ENCODE assay signal across 1 cellular context in the genomic region with DNA sequence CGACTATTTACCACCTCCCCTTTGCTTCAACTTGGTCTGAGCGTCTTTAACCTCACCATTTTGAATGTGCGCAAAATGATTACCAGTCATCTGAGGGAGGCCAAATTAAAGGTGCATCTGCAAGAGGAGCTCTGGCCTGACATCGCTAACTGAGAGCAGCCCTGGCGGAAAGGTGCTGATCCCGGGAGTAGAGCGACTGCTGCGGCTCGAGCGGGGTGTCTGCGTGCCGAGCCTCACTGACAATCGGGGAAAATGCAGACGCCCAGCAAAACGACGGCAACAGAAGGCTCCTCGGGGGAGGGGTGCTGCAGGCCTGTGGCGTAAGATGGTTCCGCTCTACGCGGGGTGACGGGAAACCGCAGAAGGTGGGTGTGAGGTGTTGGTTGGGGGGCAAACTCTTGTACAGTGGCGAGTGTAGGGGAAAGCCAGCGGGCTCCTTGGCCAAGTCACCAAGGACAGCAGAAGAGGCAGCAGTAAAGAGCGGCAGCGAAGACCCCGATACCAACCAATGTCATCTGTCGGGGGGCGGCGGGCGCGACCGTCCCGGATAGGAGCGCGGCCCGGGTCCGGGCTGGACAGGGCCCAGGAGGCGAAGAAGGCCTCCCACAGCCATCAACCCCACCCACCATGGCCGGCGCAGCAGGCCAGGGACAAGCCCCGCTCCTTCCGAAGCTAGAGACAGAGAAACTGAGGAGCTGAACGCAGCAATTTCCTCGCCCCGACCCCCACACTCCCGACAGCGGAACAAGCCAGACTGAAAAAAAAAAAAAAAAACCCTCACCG.
TF ChIP-seq lines count a peak whose summit lies in the region.

No MANE protein-coding gene starts in this region.

TF ChIP-seq in K562, 482 proteins besides CTCF, POLR2A, EP300 and RAD21 (continued from another document and continues in another):
- no peak for TF ChIP-seq MYC (IDR thresholded peaks at IDR 0.05; ENCODE audit: low read depth, low read length)
- 0 out of 2 replicates have a peak, but pooled peaks have one; percentile 39 for TF ChIP-seq MYC (CRISPR knock-in tag; IDR thresholded peaks at IDR 0.05; ENCODE audit: borderline replicate concordance, low read depth)
- peak; percentile 48 for TF ChIP-seq BRD9 (IDR thresholded peaks at IDR 0.05; ENCODE audit: low read depth, partially characterized antibody)
- peak; percentile 47 for TF ChIP-seq CXXC5 (CRISPR knock-in tag; IDR thresholded peaks at IDR 0.05)
- no peak for TF ChIP-seq BMI1 (IDR thresholded peaks at IDR 0.05; ENCODE audit: low read length)
- TF ChIP-seq, protein P1, sequence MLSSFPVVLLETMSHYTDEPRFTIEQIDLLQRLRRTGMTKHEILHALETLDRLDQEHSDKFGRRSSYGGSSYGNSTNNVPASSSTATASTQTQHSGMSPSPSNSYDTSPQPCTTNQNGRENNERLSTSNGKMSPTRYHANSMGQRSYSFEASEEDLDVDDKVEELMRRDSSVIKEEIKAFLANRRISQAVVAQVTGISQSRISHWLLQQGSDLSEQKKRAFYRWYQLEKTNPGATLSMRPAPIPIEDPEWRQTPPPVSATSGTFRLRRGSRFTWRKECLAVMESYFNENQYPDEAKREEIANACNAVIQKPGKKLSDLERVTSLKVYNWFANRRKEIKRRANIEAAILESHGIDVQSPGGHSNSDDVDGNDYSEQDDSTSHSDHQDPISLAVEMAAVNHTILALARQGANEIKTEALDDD (IDR thresholded peaks at IDR 0.05), result peak; percentile 56
- TF ChIP-seq POLR2AphosphoS5 (IDR thresholded peaks at IDR 0.05; ENCODE audit: control insufficient read depth, insufficient read depth, low read depth, low read length), result peak; percentile 78; the same call in 1 of the 2 replicates
- TF ChIP-seq MEF2A (IDR thresholded peaks at IDR 0.05; ENCODE audit: control insufficient read depth, low read depth, low read length), result no peak
- no peak for TF ChIP-seq ZNF764 (CRISPR knock-in tag; IDR thresholded peaks at IDR 0.05; ENCODE audit: low read depth)
- peak; percentile 97 for TF ChIP-seq ZFX (CRISPR knock-in tag; IDR thresholded peaks at IDR 0.05)
- TF ChIP-seq SMAD4 (CRISPR knock-in tag; conservative IDR thresholded peaks at IDR 0.05), result peak; percentile 80; the same call in 1 of the 2 replicates
- no peak for TF ChIP-seq GABPA (tag; conservative IDR thresholded peaks at IDR 0.05; ENCODE audit: low read depth)
- peak; percentile 64; the same call in 1 of the 2 replicates for TF ChIP-seq MIER1 (IDR thresholded peaks at IDR 0.05; ENCODE audit: low read depth)
- TF ChIP-seq, protein P2, sequence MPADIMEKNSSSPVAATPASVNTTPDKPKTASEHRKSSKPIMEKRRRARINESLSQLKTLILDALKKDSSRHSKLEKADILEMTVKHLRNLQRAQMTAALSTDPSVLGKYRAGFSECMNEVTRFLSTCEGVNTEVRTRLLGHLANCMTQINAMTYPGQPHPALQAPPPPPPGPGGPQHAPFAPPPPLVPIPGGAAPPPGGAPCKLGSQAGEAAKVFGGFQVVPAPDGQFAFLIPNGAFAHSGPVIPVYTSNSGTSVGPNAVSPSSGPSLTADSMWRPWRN (IDR thresholded peaks at IDR 0.05; ENCODE audit: low read depth), result no peak
- TF ChIP-seq MYBL2 (IDR thresholded peaks at IDR 0.05; ENCODE audit: low read depth), result no peak
- no peak for TF ChIP-seq MYBL2 (CRISPR knock-in tag; IDR thresholded peaks at IDR 0.05; ENCODE audit: borderline replicate concordance)
- TF ChIP-seq RB1 (IDR thresholded peaks at IDR 0.05; ENCODE audit: low read depth), result no peak
- no peak for TF ChIP-seq MYNN (IDR thresholded peaks at IDR 0.05)
- TF ChIP-seq MYNN (CRISPR knock-in tag; IDR thresholded peaks at IDR 0.05), result no peak
- no peak; a peak in 1 of 4 replicates for TF ChIP-seq FOXK2 (conservative IDR thresholded peaks at IDR 0.05 in 1 of 2, IDR thresholded peaks at IDR 0.05 in 1 of 2; ENCODE audit: low read depth in 2 of 2)
- 0 out of 2 replicates have a peak, but pooled peaks have one; percentile 22 for TF ChIP-seq GTF2F1 (IDR thresholded peaks at IDR 0.05; ENCODE audit: low read depth, low read length)
- TF ChIP-seq ZNF347 (CRISPR knock-in tag; IDR thresholded peaks at IDR 0.05; ENCODE audit: low read depth), result no peak
- 0 out of 2 replicates have a peak, but pooled peaks have one; percentile 27 for TF ChIP-seq BCOR (IDR thresholded peaks at IDR 0.05)
- TF ChIP-seq THRA (IDR thresholded peaks at IDR 0.05), result no peak
- no peak for TF ChIP-seq ATF6 (CRISPR knock-in tag; IDR thresholded peaks at IDR 0.05)
- TF ChIP-seq BHLHE40 (IDR thresholded peaks at IDR 0.05; ENCODE audit: low read length), result peak; percentile 26; the same call in 1 of the 2 replicates
- TF ChIP-seq ZNF184 (CRISPR knock-in tag; IDR thresholded peaks at IDR 0.05), result no peak
- TF ChIP-seq, protein P3, sequence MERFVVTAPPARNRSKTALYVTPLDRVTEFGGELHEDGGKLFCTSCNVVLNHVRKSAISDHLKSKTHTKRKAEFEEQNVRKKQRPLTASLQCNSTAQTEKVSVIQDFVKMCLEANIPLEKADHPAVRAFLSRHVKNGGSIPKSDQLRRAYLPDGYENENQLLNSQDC (CRISPR knock-in tag; IDR thresholded peaks at IDR 0.05), result no peak
- TF ChIP-seq TBP (optimal IDR thresholded peaks at IDR 0.05; ENCODE audit: low read depth, low read length), result peak; percentile 56
- TF ChIP-seq ADNP (tag; IDR thresholded peaks at IDR 0.05), result no peak
- TF ChIP-seq, protein P4, sequence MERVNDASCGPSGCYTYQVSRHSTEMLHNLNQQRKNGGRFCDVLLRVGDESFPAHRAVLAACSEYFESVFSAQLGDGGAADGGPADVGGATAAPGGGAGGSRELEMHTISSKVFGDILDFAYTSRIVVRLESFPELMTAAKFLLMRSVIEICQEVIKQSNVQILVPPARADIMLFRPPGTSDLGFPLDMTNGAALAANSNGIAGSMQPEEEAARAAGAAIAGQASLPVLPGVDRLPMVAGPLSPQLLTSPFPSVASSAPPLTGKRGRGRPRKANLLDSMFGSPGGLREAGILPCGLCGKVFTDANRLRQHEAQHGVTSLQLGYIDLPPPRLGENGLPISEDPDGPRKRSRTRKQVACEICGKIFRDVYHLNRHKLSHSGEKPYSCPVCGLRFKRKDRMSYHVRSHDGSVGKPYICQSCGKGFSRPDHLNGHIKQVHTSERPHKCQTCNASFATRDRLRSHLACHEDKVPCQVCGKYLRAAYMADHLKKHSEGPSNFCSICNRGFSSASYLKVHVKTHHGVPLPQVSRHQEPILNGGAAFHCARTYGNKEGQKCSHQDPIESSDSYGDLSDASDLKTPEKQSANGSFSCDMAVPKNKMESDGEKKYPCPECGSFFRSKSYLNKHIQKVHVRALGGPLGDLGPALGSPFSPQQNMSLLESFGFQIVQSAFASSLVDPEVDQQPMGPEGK (CRISPR knock-in tag; IDR thresholded peaks at IDR 0.05; ENCODE audit: borderline replicate concordance), result no peak
- TF ChIP-seq PRDM10 (IDR thresholded peaks at IDR 0.05; ENCODE audit: partially characterized antibody), result peak; percentile 80
- no peak for TF ChIP-seq RFX1 (IDR thresholded peaks at IDR 0.05)
- TF ChIP-seq TAL1 (IDR thresholded peaks at IDR 0.05), result 0 out of 2 replicates have a peak, but pooled peaks have one; percentile 5
- TF ChIP-seq U2AF1 (optimal IDR thresholded peaks at IDR 0.05; ENCODE audit: low read depth, low read length), result no peak
- TF ChIP-seq ZNF75A (CRISPR knock-in tag; IDR thresholded peaks at IDR 0.05), result no peak
- 0 out of 4 replicates have a peak, but pooled peaks of 1 of the 2 experiments have one; percentile 31 for TF ChIP-seq TRIM24 (IDR thresholded peaks at IDR 0.05)
- TF ChIP-seq PHTF2 (CRISPR knock-in tag; IDR thresholded peaks at IDR 0.05), result no peak
